ENCODE assay signal across 10 cellular contexts in the genomic region with DNA sequence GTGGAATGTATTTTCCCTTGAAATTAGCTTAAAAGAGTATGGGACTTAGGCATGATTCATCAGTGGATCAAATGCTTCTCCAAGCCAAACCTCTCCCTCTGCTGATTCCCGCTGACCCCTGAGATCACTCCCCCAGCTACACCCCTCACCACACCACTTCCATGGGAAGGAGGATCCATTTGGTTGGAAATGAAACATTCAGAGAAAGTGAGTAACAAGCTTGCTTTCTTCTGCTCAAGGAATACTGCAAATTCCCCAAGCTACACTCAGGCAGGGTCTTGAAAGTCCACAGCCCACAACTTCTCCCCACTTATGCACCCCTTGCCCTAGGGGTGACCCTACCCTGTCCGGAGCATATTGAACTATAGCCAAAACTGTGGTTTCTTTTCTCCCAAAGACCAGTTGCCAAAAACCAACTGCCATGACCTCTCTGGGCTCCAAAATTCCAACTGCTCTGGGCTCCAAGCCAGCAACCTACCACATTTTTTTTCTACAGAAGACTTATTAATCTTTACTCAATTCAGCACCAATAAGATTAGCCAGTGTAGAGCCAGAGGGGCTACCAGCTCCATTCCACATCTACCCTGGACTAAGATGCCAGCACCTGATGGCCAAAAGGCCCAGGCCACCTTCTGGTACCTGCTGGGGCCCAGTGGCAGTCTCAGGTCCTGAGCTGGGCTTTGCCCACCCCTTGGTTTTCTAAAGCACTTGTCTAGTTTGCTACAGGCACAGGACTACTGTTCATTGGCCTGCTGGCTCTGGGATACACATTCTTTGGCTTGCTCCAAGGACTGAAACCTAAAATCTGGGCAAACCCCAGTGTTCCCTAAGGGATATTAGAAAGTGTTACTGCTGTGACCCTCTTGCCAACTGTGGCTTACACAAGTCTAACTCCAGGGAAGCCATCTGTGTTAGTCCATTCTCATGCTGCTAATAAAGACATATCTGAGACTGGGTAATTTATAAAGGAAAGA.
DNase-seq lines count a peak whose midpoint lies in the region; ATAC-seq and TF ChIP-seq lines count a peak whose summit lies in the region.
"Had no signal": no experiment of that assay in that cellular context is flagged by ENCODE, and none has a peak within 500 bp of the region (broad histone marks: within the 10 kb centered on the region; RNA-seq: fewer than 3 reads in every experiment).

No MANE protein-coding gene starts in this region.

- no peak overlapping the region for H3K27ac ChIP-seq in HCT116 (ENCODE audit: low read depth, low read length)
- peak overlapping the region; percentile 11 to 93 (median 70) for H3K27ac ChIP-seq in adrenal gland
- peak overlapping the region; percentile 94 for H3K27ac ChIP-seq in smooth muscle cell (ENCODE audit: low read depth)
- H3K27ac ChIP-seq: PC-9 had no signal

- H3K4me1 ChIP-seq in HCT116 (ENCODE audit: control insufficient read depth in 1 of 2, insufficient read depth in 2 of 2, low read length in 2 of 2) = peaks cover 27 to 62% of the 10 kb centered on the region in 2 experiments
- peaks cover 47 to 62% of the 10 kb centered on the region in 2 donors for H3K4me1 ChIP-seq in adrenal gland (replicated peaks in 1 of 2)
- H3K4me1 ChIP-seq in smooth muscle cell (ENCODE audit: low read depth) = peaks cover 28% of the 10 kb centered on the region

- H3K9ac ChIP-seq in HCT116 (ENCODE audit: low read length) (no peak overlapping the region), smooth muscle cell (ENCODE audit: low read depth) (no peak overlapping the region)

- TF ChIP-seq CTCF in HCT116 (IDR thresholded peaks at IDR 0.05 in 2 of 3, conservative IDR thresholded peaks at IDR 0.05 in 1 of 3; ENCODE audit: borderline replicate concordance in 1 of 3, insufficient read depth in 1 of 3, low read depth in 2 of 3, low read length in 2 of 3) = no peak
- no peak for TF ChIP-seq CTCF in adrenal gland (IDR thresholded peaks at IDR 0.05)
- no peak for TF ChIP-seq CTCF in smooth muscle cell (IDR thresholded peaks at IDR 0.05; ENCODE audit: borderline replicate concordance, insufficient read depth, poor library complexity, severe bottlenecking)

- 18 to 24% (median 20%) methylated on average over 2 of the region's 2 CpGs for WGBS in adrenal gland, 4 donors
- WGBS in smooth muscle cell (ENCODE audit: low lambda C conversion rate) = 51% methylated on average over 2 of the region's 2 CpGs

- H3K4me2 ChIP-seq in HCT116 (ENCODE audit: low read length) (peak overlapping the region; percentile 31; the same call in 1 of the 2 replicates), smooth muscle cell (peak overlapping the region; percentile 61)
- H3K4me2 ChIP-seq: PC-9 had no signal

- H3K9me3 ChIP-seq in HCT116 (ENCODE audit: control insufficient read depth in 1 of 2, insufficient read depth in 1 of 2, low read depth in 1 of 2, low read length in 2 of 2) (no peaks in the 10 kb centered on the region), adrenal gland (replicated peaks in 1 of 3) (no peaks in the 10 kb centered on the region), smooth muscle cell (replicated peaks; ENCODE audit: low read depth) (no peaks in the 10 kb centered on the region)

- H2AFZ ChIP-seq in HCT116 (ENCODE audit: low read depth, low read length, poor library complexity, severe bottlenecking) (no peak overlapping the region), smooth muscle cell (ENCODE audit: low read depth) (no peak overlapping the region)
- H2AFZ ChIP-seq: PC-9 had no signal

- intact Hi-C loops in HCT116 (cut with micrococcal nuclease) (no loop called here), adrenal gland (cut with DNase I) (no loop called here)

- TF ChIP-seq POLR2A in HCT116 (IDR thresholded peaks at IDR 0.05; ENCODE audit: borderline replicate concordance, extremely low read depth, insufficient read depth, insufficient read length) (no peak), adrenal gland (IDR thresholded peaks at IDR 0.05) (no peak)

- no TSS peak for BruUV-seq in HCT116 (replicated peaks; lab: Mats Ljungman, UMichigan)

- ATAC-seq in HCT116 (no peak), esophagus mucosa (no peak)

- CTCF ChIA-PET in HCT116 (lab: Charles Lee) = no interaction called here

- peaks cover 36% of the 10 kb centered on the region for H3F3A ChIP-seq in smooth muscle cell (ENCODE audit: low read depth)

- H3K36me3 ChIP-seq in HCT116 (ENCODE audit: control insufficient read depth in 1 of 2, insufficient read depth in 2 of 2, low read length in 2 of 2) = no peaks in the 10 kb centered on the region
- no peaks in the 10 kb centered on the region for H3K36me3 ChIP-seq in adrenal gland (replicated peaks in 1 of 2)
- no peaks in the 10 kb centered on the region for H3K36me3 ChIP-seq in smooth muscle cell (ENCODE audit: low read depth)

- no peak for TF ChIP-seq RAD21 in HCT116 (IDR thresholded peaks at IDR 0.05; ENCODE audit: low read depth)

- H4K20me1 ChIP-seq in HCT116 (ENCODE audit: insufficient read depth) (peaks cover 18% of the 10 kb centered on the region), smooth muscle cell (ENCODE audit: low read depth) (peaks cover 29% of the 10 kb centered on the region)

- H3K27me3 ChIP-seq in HCT116 (ENCODE audit: insufficient read depth, low read length) (no peaks in the 10 kb centered on the region), adrenal gland (no peaks in the 10 kb centered on the region), smooth muscle cell (ENCODE audit: low read depth) (no peaks in the 10 kb centered on the region)

- H3K9me2 ChIP-seq in HCT116 (ENCODE audit: insufficient read depth) = no peaks in the 10 kb centered on the region

- RAD21 ChIA-PET in HCT116 (lab: Charles Lee; ENCODE audit: low non-redundant PET in 1 of 2, low total read pairs in 2 of 2, uncharacterized antibody in 2 of 2, unreplicated experiment in 2 of 2) = no interaction called here

- H3K79me2 ChIP-seq in HCT116 (ENCODE audit: insufficient read depth, low read length) = peaks cover 90% of the 10 kb centered on the region
- H3K79me2 ChIP-seq in smooth muscle cell (ENCODE audit: low read depth) = peaks cover 44% of the 10 kb centered on the region

- no peak overlapping the region for H3K4me3 ChIP-seq in HCT116 (replicated peaks in 1 of 2; ENCODE audit: low read depth in 1 of 2, low read length in 2 of 2)
- peak overlapping the region in 1 of 4 donors; percentile 10 for H3K4me3 ChIP-seq in adrenal gland
- no peak overlapping the region for H3K4me3 ChIP-seq in smooth muscle cell
- H3K4me3 ChIP-seq: PC-9 had no signal

- POLR2A ChIA-PET in HCT116 (lab: Charles Lee) = interaction anchor here (0.6 kb wide), 1 partner anchor 51 kb away, joined by 3 read pairs; no protein-coding TSS in a partner anchor

- no peak for DNase-seq in HCT116 (ENCODE audit: low read depth, low spot score)
- peak; percentile 68 to 89 (median 80) for DNase-seq in adrenal gland
- peak; percentile 87 for DNase-seq in hepatic stellate cell (ENCODE audit: low spot score)
- no peak for DNase-seq in smooth muscle cell (lab: John Stamatoyannopoulos, UW; ENCODE audit: unreplicated experiment)
- no peak for DNase-seq in activated CD8-positive, alpha-beta memory T cell treated with anti-CD3 and anti-CD28 coated beads for 24 hours
- no peak for DNase-seq in stimulated activated CD4-positive, alpha-beta T cell treated with anti-CD3 and anti-CD28 coated beads, Interleukin-4, amount 100 ng/mL, for 4 hours
- no peak for DNase-seq in NCI-H2227 treated with DMSO at 0.1 percent for 48 hours (lab: John Stamatoyannopoulos, UW)
- DNase-seq: hypothalamus had no signal

TF ChIP-seq in HCT116, 20 proteins besides CTCF, POLR2A, EP300 and RAD21:
- no peak for TF ChIP-seq SP1 (IDR thresholded peaks at IDR 0.05; ENCODE audit: low read depth)
- no peak for TF ChIP-seq CBX3 (IDR thresholded peaks at IDR 0.05; ENCODE audit: low read depth)
- TF ChIP-seq ELF1 (IDR thresholded peaks at IDR 0.05; ENCODE audit: borderline replicate concordance, low read depth) = no peak
- TF ChIP-seq EZH2phosphoT487 (IDR thresholded peaks at IDR 0.05; ENCODE audit: borderline replicate concordance) = no peak
- TF ChIP-seq FOSL1 (IDR thresholded peaks at IDR 0.05; ENCODE audit: low read depth) = no peak

Comparison
In these comparisons a context has a peak if more than half of its experiments do, and no peak if none do; other contexts are left out.
1. DNase-seq: peak in adrenal gland (7 of 7) and hepatic stellate cell (single experiment); none in HCT116 (single experiment), smooth muscle cell (single experiment), activated CD8-positive, alpha-beta memory T cell treated with anti-CD3 and anti-CD28 coated beads for 24 hours (single experiment), stimulated activated CD4-positive, alpha-beta T cell treated with anti-CD3 and anti-CD28 coated beads, Interleukin-4, amount 100 ng/mL, for 4 hours (0 of 2) and NCI-H2227 treated with DMSO at 0.1 percent for 48 hours (single experiment).